In genomic region chr12:57210461-57210860, GRCh38 we compare ENCODE assay signal across 29 cellular contexts. TPM values are rescaled to one million over a fixed set of nuclear protein-coding genes. Genes with fewer than 3 reads are reported as not detected.
"Had no signal": no experiment of that assay in that cellular context is flagged by ENCODE, and none has a peak within 500 bp of the region (broad histone marks: within the 10 kb centered on the region; RNA-seq: fewer than 3 reads in every experiment).

No MANE protein-coding gene starts in this region.

- H3K4me2 ChIP-seq: KMS-11, PC-9 had no signal

- H2AFZ ChIP-seq: PC-9 had no signal

- H3K36me3 Mint-ChIP-seq: IgD-negative memory B cell, T-cell had no signal

- H3K4me3 ChIP-seq: K562, PC-9, Peyer's patch, SJSA1, SK-N-MC had no signal

- H3K9ac ChIP-seq: KMS-11 had no signal

- H3K27ac Mint-ChIP-seq: IgD-negative memory B cell; T-cell; T-helper 1 cell treated with Interleukin-12 subunit alpha and Interleukin-12 subunit beta and Interleukin-4 antibody, amounts not matched to agents 30 μg/mL and 1 μg/mL, for 36 hours had no signal

- ATAC-seq: HepG2, K562, T-cell had no signal

- DNase-seq: Kasumi-1, MM.1S, NCI-H1048, NCI-H1105, NCI-H1417, NCI-H146, NCI-H1694 treated with DMSO at 0.1 percent for 48 hours, NCI-H1930, NCI-H2081, NCI-H2171, NCI-H226, NCI-H446, NCI-H510A, NCI-H524 treated with DMSO at 0.1 percent for 48 hours, NCI-H774, OCI-M1, PC-9, Peyer's patch, Right ventricle myocardium superior, SIG-M5, SW 1271, T-cell had no signal

- H3K9me3 Mint-ChIP-seq: IgD-negative memory B cell; T-cell; T-helper 1 cell treated with Interleukin-12 subunit alpha and Interleukin-12 subunit beta and Interleukin-4 antibody, amounts not matched to agents 30 μg/mL and 1 μg/mL, for 36 hours had no signal

- H3K4me3 Mint-ChIP-seq: IgD-negative memory B cell; T-cell; T-helper 1 cell treated with Interleukin-12 subunit alpha and Interleukin-12 subunit beta and Interleukin-4 antibody, amounts not matched to agents 30 μg/mL and 1 μg/mL, for 36 hours had no signal

- H3K9me3 ChIP-seq: Peyer's patch, SJSA1 had no signal

- H3K27ac ChIP-seq: KMS-11, PC-9, Peyer's patch, SJSA1, SK-N-MC had no signal

RNA-seq across cellular contexts. Expression of gene NXPH4, which starts 6.1 kb away (rescaled TPM):
- total RNA-seq: HepG2, Peyer's patch had no signal
